In the genomic region with DNA sequence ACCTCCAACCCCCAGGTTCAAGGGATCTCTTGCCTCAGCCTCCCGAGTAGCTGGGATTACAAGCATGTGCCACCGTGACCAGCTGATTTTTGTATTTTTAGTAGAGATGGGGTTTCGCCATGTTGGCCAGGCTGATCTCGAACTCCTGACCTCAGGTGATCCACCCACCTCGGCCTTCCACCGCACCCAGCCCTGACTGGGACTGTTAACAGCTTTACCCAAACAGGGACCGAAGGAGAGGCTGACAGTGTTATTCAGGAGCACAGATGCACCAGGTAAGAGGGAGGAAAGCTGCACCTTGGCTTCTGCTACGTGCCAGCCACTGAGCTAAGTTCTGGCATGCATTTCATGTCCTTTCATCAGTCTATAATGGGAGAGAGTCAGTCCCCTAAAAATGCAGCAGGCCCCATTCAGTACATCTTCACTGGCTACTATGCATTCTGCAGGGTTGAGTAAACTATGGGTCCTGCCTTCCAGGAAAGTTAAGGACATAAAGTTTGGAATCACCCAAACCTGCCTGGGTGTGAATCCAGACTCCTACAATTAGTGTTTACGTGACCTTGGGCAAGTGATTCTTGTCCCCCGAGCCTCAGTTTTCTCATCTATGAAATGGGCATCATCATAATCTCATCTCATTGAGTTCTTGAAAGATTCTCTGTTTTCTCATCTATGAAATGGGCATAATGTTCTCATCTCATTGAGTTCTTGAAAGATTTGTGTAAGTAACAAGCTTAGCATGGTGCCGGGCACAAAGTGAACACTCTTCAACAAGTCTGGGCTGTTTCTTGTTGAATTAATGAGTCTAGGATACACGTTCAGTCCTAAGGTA, we compare ENCODE assay signal across 19 cellular contexts.
DNase-seq lines count a peak whose midpoint lies in the region; ATAC-seq and TF ChIP-seq lines count a peak whose summit lies in the region.
"Had no signal": no experiment of that assay in that cellular context is flagged by ENCODE, and none has a peak within 500 bp of the region (broad histone marks: within the 10 kb centered on the region; RNA-seq: fewer than 3 reads in every experiment).

No MANE protein-coding gene starts in this region.

- intact Hi-C loops in tibial artery (cut with DNase I; ENCODE audit: low total_unique reads), result no loop called here
- intact Hi-C loops in activated T-helper 1 cell treated with anti-CD3 and anti-CD28 coated beads, Interleukin-12 subunit alpha, Interleukin-12 subunit beta, Interleukin-2, Interleukin-4 antibody, amounts not matched to agents 30 ng/mL and 10 ng/mL and 1 ng/mL, durations not matched to agents 14 hours and 24 hours and 36 hours (cut with micrococcal nuclease), result no loop called here

- H3K27ac ChIP-seq in tibial artery, result peak overlapping the region; percentile 76 to 91

- peaks cover 30% of the 10 kb centered on the region for H3K4me1 Mint-ChIP-seq in endothelial cell (ENCODE audit: unreplicated experiment)
- peaks cover 11 to 26% of the 10 kb centered on the region in 2 donors for H3K4me1 Mint-ChIP-seq in natural killer cell treated with Interleukin-12 subunit alpha and Interleukin-12 subunit beta and Interleukin-15 and Interleukin-18, amount 100 ng/mL, for 72 hours (ENCODE audit: low read depth in 2 of 2)
- H3K4me1 Mint-ChIP-seq in activated T-helper 1 cell treated with anti-CD3 and anti-CD28 coated beads, Interleukin-12 subunit alpha, Interleukin-12 subunit beta, Interleukin-2, Interleukin-4 antibody, amounts not matched to agents 30 ng/mL and 10 ng/mL and 1 ng/mL, durations not matched to agents 14 hours and 24 hours and 36 hours (ENCODE audit: low read depth), result peaks cover 6% of the 10 kb centered on the region

- H3K9me3 ChIP-seq in tibial artery, result no peaks in the 10 kb centered on the region
- H3K9me3 ChIP-seq: tibial nerve had no signal

- peaks cover 11% of the 10 kb centered on the region for H3K27me3 Mint-ChIP-seq in endothelial cell (ENCODE audit: unreplicated experiment)
- peaks cover 0 to 6% of the 10 kb centered on the region in 2 donors for H3K27me3 Mint-ChIP-seq in natural killer cell treated with Interleukin-12 subunit alpha and Interleukin-12 subunit beta and Interleukin-15 and Interleukin-18, amount 100 ng/mL, for 72 hours
- peaks cover 15% of the 10 kb centered on the region for H3K27me3 Mint-ChIP-seq in activated T-helper 1 cell treated with anti-CD3 and anti-CD28 coated beads, Interleukin-12 subunit alpha, Interleukin-12 subunit beta, Interleukin-2, Interleukin-4 antibody, amounts not matched to agents 30 ng/mL and 10 ng/mL and 1 ng/mL, durations not matched to agents 14 hours and 24 hours and 36 hours (ENCODE audit: insufficient read depth)

- no peak overlapping the region for H3K4me3 Mint-ChIP-seq in endothelial cell (ENCODE audit: unreplicated experiment)
- H3K4me3 Mint-ChIP-seq in natural killer cell treated with Interleukin-12 subunit alpha and Interleukin-12 subunit beta and Interleukin-15 and Interleukin-18, amount 100 ng/mL, for 72 hours, result peak overlapping the region; percentile 64
- no peak overlapping the region for H3K4me3 Mint-ChIP-seq in activated T-helper 1 cell treated with anti-CD3 and anti-CD28 coated beads, Interleukin-12 subunit alpha, Interleukin-12 subunit beta, Interleukin-2, Interleukin-4 antibody, amounts not matched to agents 30 ng/mL and 10 ng/mL and 1 ng/mL, durations not matched to agents 14 hours and 24 hours and 36 hours
- H3K4me3 Mint-ChIP-seq: activated CD4-positive, alpha-beta T cell treated with anti-CD3 and anti-CD28 coated beads, Interleukin-2, amount 10 ng/mL, durations not matched to agents 7 days and 5 days; CD4-positive, alpha-beta T cell; HFFc6; memory B cell; T-helper 2 cell treated with Interferon-gamma antibody and Interleukin-4, amounts not matched to agents 5 μg/mL and 100 μg/mL, for 36 hours had no signal

- peak overlapping the region; percentile 14 for H3K27ac Mint-ChIP-seq in endothelial cell (ENCODE audit: unreplicated experiment)
- peak overlapping the region in 1 of 2 donors; percentile 79 for H3K27ac Mint-ChIP-seq in natural killer cell treated with Interleukin-12 subunit alpha and Interleukin-12 subunit beta and Interleukin-15 and Interleukin-18, amount 100 ng/mL, for 72 hours
- no peak overlapping the region for H3K27ac Mint-ChIP-seq in activated T-helper 1 cell treated with anti-CD3 and anti-CD28 coated beads, Interleukin-12 subunit alpha, Interleukin-12 subunit beta, Interleukin-2, Interleukin-4 antibody, amounts not matched to agents 30 ng/mL and 10 ng/mL and 1 ng/mL, durations not matched to agents 14 hours and 24 hours and 36 hours
- H3K27ac Mint-ChIP-seq: activated CD4-positive, alpha-beta T cell treated with anti-CD3 and anti-CD28 coated beads, Interleukin-2, amount 10 ng/mL, durations not matched to agents 7 days and 5 days; CD4-positive, alpha-beta T cell; dendritic cell treated with granulocyte-macrophage colony-stimulating factor and Interleukin-4, amounts not matched to agents 40 ng/mL and 50 ng/mL, for 4 days; HFFc6; memory B cell; T-helper 2 cell treated with Interferon-gamma antibody and Interleukin-4, amounts not matched to agents 5 μg/mL and 100 μg/mL, for 36 hours had no signal

- TF ChIP-seq CTCF in endothelial cell (IDR thresholded peaks at IDR 0.05; ENCODE audit: unreplicated experiment) (no peak), tibial artery (IDR thresholded peaks at IDR 0.05) (no peak)

- H3K36me3 ChIP-seq in tibial artery, result no peaks in the 10 kb centered on the region
- H3K36me3 ChIP-seq: tibial nerve had no signal

- no peaks in the 10 kb centered on the region for H3K9me3 Mint-ChIP-seq in endothelial cell (ENCODE audit: unreplicated experiment)
- H3K9me3 Mint-ChIP-seq in natural killer cell treated with Interleukin-12 subunit alpha and Interleukin-12 subunit beta and Interleukin-15 and Interleukin-18, amount 100 ng/mL, for 72 hours, result no peaks in the 10 kb centered on the region
- H3K9me3 Mint-ChIP-seq in activated T-helper 1 cell treated with anti-CD3 and anti-CD28 coated beads, Interleukin-12 subunit alpha, Interleukin-12 subunit beta, Interleukin-2, Interleukin-4 antibody, amounts not matched to agents 30 ng/mL and 10 ng/mL and 1 ng/mL, durations not matched to agents 14 hours and 24 hours and 36 hours, result no peaks in the 10 kb centered on the region
- H3K9me3 Mint-ChIP-seq: activated CD4-positive, alpha-beta T cell treated with anti-CD3 and anti-CD28 coated beads, Interleukin-2, amount 10 ng/mL, durations not matched to agents 7 days and 5 days; CD4-positive, alpha-beta T cell; dendritic cell treated with granulocyte-macrophage colony-stimulating factor and Interleukin-4, amounts not matched to agents 40 ng/mL and 50 ng/mL, for 4 days; HFFc6; memory B cell; T-helper 2 cell treated with Interferon-gamma antibody and Interleukin-4, amounts not matched to agents 5 μg/mL and 100 μg/mL, for 36 hours had no signal

- peaks cover 3 to 51% (median 42%) of the 10 kb centered on the region in 4 donors for H3K4me1 ChIP-seq in tibial artery

- H3K4me3 ChIP-seq in tibial artery, result no peak overlapping the region

- H3K27me3 ChIP-seq in tibial artery, result no peaks in the 10 kb centered on the region
- H3K27me3 ChIP-seq: tibial nerve had no signal

- DNase-seq in activated effector memory CD4-positive, alpha-beta T cell treated with anti-CD3 and anti-CD28 coated beads, Interleukin-2, amount 50 U/mL, for 16 hours, result peak; percentile 14
- no peak for DNase-seq in activated effector memory CD4-positive, alpha-beta T cell treated with Interleukin-2 at 50 U/mL for 16 hours
- DNase-seq in endothelial cell (ENCODE audit: low spot score) (no peak), tibial artery (peak in 1 of 2 donors; percentile 64), DMS53 (lab: John Stamatoyannopoulos, UW) (no peak)
- DNase-seq in natural killer cell treated with Interleukin-12 subunit alpha and Interleukin-12 subunit beta and Interleukin-15 and Interleukin-18, amount 100 ng/mL, for 72 hours (ENCODE audit: low spot score), result peak; percentile 28
- DNase-seq in activated T-helper 1 cell treated with anti-CD3 and anti-CD28 coated beads, Interleukin-12 subunit alpha, Interleukin-12 subunit beta, Interleukin-2, Interleukin-4 antibody, amounts not matched to agents 30 ng/mL and 10 ng/mL and 1 ng/mL, durations not matched to agents 14 hours and 24 hours and 36 hours (ENCODE audit: low spot score), result no peak
- DNase-seq: activated CD4-positive, alpha-beta T cell treated with anti-CD3 and anti-CD28 coated beads, Interleukin-2, amount 10 ng/mL, durations not matched to agents 7 days and 5 days; activated T-cell treated with anti-CD3 and anti-CD28 coated beads, Interleukin-2, amount 50 U/mL, for 48 hours; HFFc6; NCI-H187; NCI-H748 treated with DMSO at 0.1 percent for 48 hours; RPMI8226 had no signal

- no peak for ATAC-seq in natural killer cell treated with Interleukin-12 subunit alpha and Interleukin-12 subunit beta and Interleukin-15 and Interleukin-18, amount 100 ng/mL, for 72 hours
- no peak for ATAC-seq in HG03342 (IDR thresholded peaks at IDR 0.05; ENCODE audit: unreplicated experiment)

- H3K36me3 Mint-ChIP-seq in endothelial cell (ENCODE audit: low read depth, unreplicated experiment), result no peaks in the 10 kb centered on the region
- H3K36me3 Mint-ChIP-seq in natural killer cell treated with Interleukin-12 subunit alpha and Interleukin-12 subunit beta and Interleukin-15 and Interleukin-18, amount 100 ng/mL, for 72 hours, result no peaks in the 10 kb centered on the region
- H3K36me3 Mint-ChIP-seq in activated T-helper 1 cell treated with anti-CD3 and anti-CD28 coated beads, Interleukin-12 subunit alpha, Interleukin-12 subunit beta, Interleukin-2, Interleukin-4 antibody, amounts not matched to agents 30 ng/mL and 10 ng/mL and 1 ng/mL, durations not matched to agents 14 hours and 24 hours and 36 hours (ENCODE audit: low read depth), result no peaks in the 10 kb centered on the region
- H3K36me3 Mint-ChIP-seq: memory B cell had no signal

Comparison
In these comparisons a context has a peak if more than half of its experiments do, and no peak if none do; other contexts are left out.
1. DNase-seq: peak in activated effector memory CD4-positive, alpha-beta T cell treated with anti-CD3 and anti-CD28 coated beads, Interleukin-2, amount 50 U/mL, for 16 hours (single experiment) and natural killer cell treated with Interleukin-12 subunit alpha and Interleukin-12 subunit beta and Interleukin-15 and Interleukin-18, amount 100 ng/mL, for 72 hours (single experiment); none in activated effector memory CD4-positive, alpha-beta T cell treated with Interleukin-2 at 50 U/mL for 16 hours (single experiment), endothelial cell (single experiment), DMS53 (single experiment) and activated T-helper 1 cell treated with anti-CD3 and anti-CD28 coated beads, Interleukin-12 subunit alpha, Interleukin-12 subunit beta, Interleukin-2, Interleukin-4 antibody, amounts not matched to agents 30 ng/mL and 10 ng/mL and 1 ng/mL, durations not matched to agents 14 hours and 24 hours and 36 hours (single experiment).